Comparison of ENCODE assay signal across 9 cellular contexts in the genomic region with DNA sequence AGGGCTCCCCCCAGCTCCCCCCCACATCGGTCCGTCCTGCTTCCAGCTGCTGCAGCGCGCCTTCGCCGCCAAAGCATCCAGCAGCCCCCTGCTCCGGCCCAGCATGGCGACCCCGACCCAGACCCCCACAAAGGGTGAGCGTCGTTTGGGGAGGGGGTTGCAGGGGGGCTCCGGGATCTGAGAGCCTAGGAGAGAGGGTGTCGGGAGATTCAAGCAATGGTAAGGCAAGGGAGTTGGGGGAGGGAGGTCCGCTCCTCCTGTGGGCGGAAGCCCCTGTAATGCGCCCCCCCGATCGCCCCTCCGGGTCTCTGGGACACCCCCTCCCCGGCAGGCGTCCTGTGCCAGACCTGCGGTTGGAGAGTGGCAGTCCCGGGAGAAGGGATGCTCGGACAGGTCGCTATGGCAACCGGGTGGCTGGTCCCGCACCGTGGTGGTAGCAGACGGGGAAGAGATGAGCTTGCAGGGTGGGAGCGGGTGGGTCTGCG. TPM values are rescaled to one million over a fixed set of nuclear protein-coding genes. Genes with fewer than 3 reads are reported as not detected.
DNase-seq lines count a peak whose midpoint lies in the region; ATAC-seq and TF ChIP-seq lines count a peak whose summit lies in the region.
"Had no signal": no experiment of that assay in that cellular context is flagged by ENCODE, and none has a peak within 500 bp of the region (broad histone marks: within the 10 kb centered on the region; RNA-seq: fewer than 3 reads in every experiment).

TSS of gene FXYD7 (plus strand) at position 25 of the 485 bp plus-strand sequence. CDS start at position 104, 79 bp downstream.

- no peak within 1 kb of the TSS for H3K27ac Mint-ChIP-seq in neural crest cell (ENCODE audit: unreplicated experiment)

- peak within 1 kb of the TSS; percentile 4 for H3K4me3 Mint-ChIP-seq in neural crest cell

- H3K4me1 ChIP-seq in MM.1S (ENCODE audit: low read length) = peaks cover 15% of the 10 kb centered on the region

- ATAC-seq in GM19397 (IDR thresholded peaks at IDR 0.05; ENCODE audit: unreplicated experiment) = no peak

- H3K27ac ChIP-seq in MM.1S (ENCODE audit: low read length) = no peak within 1 kb of the TSS

- no peak for TF ChIP-seq CTCF in MM.1S (IDR thresholded peaks at IDR 0.05; ENCODE audit: low read length)
- TF ChIP-seq CTCF in neural crest cell (conservative IDR thresholded peaks at IDR 0.05) = peak; percentile 53

- no peaks in the 10 kb centered on the region for H3K9me3 Mint-ChIP-seq in neural crest cell

- peak within 1 kb of the TSS; percentile 39; the same call in 1 of the 2 replicates for H3K4me3 ChIP-seq in MM.1S (ENCODE audit: low read length)

- 0 out of 2 replicates have a peak within 1 kb of the TSS, but pooled peaks have one; percentile 42 for H2AFZ ChIP-seq in MM.1S (ENCODE audit: low read length)

- no peaks in the 10 kb centered on the region for H3K36me3 ChIP-seq in MM.1S (replicated peaks; ENCODE audit: insufficient read depth, low read length)

- no peaks in the 10 kb centered on the region for H4K20me1 ChIP-seq in MM.1S (ENCODE audit: insufficient read depth, low read length)

- H3K27me3 ChIP-seq in MM.1S (replicated peaks; ENCODE audit: insufficient read depth, low read length) = peaks cover 39% of the 10 kb centered on the region

- H3K9me3 ChIP-seq in MM.1S (replicated peaks; ENCODE audit: insufficient read depth, low read length) = no peaks in the 10 kb centered on the region

- DNase-seq in COLO668 (lab: John Stamatoyannopoulos, UW; ENCODE audit: unreplicated experiment) (peak; percentile 3), MM.1S (no peak), cerebellar cortex (ENCODE audit: low spot score) (peak; percentile 50), neural crest cell (ENCODE audit: low read depth, low spot score) (no peak), ACHN (no peak), iPS-NIHi7 (ENCODE audit: extremely low spot score) (no peak), NCI-H2171 (lab: John Stamatoyannopoulos, UW) (no peak)

- H3K9ac ChIP-seq in MM.1S (ENCODE audit: low read length) = peak within 1 kb of the TSS; percentile 8; the same call in 1 of the 2 replicates

- peaks cover 40% of the 10 kb centered on the region for H3K4me1 Mint-ChIP-seq in neural crest cell

- in situ Hi-C loops in ACHN (cut with HindIII; ENCODE audit: low pct_ligation_motif_present, low pct_unique_long_range_greater_than_20kb, low sequenced_read_pairs) = no loop called here

- H3K36me3 Mint-ChIP-seq in neural crest cell (ENCODE audit: low read depth) = no peaks in the 10 kb centered on the region

- H3F3A ChIP-seq in MM.1S (ENCODE audit: insufficient read depth, low read length) = peaks cover 8% of the 10 kb centered on the region; the same call in 1 of the 2 replicates

- peaks cover 69% of the 10 kb centered on the region for H3K27me3 Mint-ChIP-seq in neural crest cell (ENCODE audit: low read depth)

- no peaks in the 10 kb centered on the region for H3K79me2 ChIP-seq in MM.1S (ENCODE audit: low read length)

- no peaks in the 10 kb centered on the region for H3K9me2 ChIP-seq in MM.1S (replicated peaks; ENCODE audit: insufficient read depth, low read length)

- peak within 1 kb of the TSS; percentile 100 for H3K4me2 ChIP-seq in MM.1S (ENCODE audit: low read depth, low read length)

RNA-seq across cellular contexts. Expression of gene FXYD7, which starts in this region (rescaled TPM):
- total RNA-seq in neural crest cell = 1.1 and 1.4 TPM in 2 replicates
- total RNA-seq: epithelial cell of proximal tubule had no signal

Comparison
In these comparisons a context has a peak if more than half of its experiments do, and no peak if none do; other contexts are left out.
1. DNase-seq: peak in COLO668 (single experiment) and cerebellar cortex (single experiment); none in MM.1S (single experiment), neural crest cell (single experiment), ACHN (single experiment), iPS-NIHi7 (single experiment) and NCI-H2171 (single experiment).